In the genomic region with DNA sequence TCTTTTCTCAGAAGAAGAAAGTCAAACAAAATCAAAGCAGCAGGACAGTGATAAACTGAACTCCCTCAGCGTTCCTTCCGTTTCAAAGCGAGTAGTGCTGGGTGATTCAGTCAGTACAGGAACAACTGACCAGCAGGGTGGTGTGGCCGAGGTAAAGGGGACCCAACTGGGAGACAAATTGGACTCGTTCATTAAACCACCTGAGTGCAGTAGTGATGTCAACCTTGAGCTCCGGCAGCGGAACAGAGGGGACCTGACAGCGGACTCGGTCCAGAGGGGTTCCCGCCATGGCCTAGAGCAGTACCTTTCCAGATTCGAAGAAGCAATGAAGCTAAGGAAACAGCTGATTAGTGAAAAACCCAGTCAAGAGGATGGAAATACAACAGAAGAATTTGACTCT, we compare ENCODE assay signal across 18 cellular contexts.
"Had no signal": no experiment of that assay in that cellular context is flagged by ENCODE, and none has a peak within 500 bp of the region (broad histone marks: within the 10 kb centered on the region; RNA-seq: fewer than 3 reads in every experiment).

No MANE protein-coding gene starts in this region.

- ATAC-seq: effector memory CD8-positive, alpha-beta T cell; gastroesophageal sphincter; natural killer cell treated with Interleukin-12 subunit alpha and Interleukin-12 subunit beta and Interleukin-15 and Interleukin-18, amount 100 ng/mL, for 72 hours had no signal

- H3K27ac Mint-ChIP-seq: effector memory CD8-positive, alpha-beta T cell; immature natural killer cell; natural killer cell treated with Interleukin-12 subunit alpha and Interleukin-12 subunit beta and Interleukin-15 and Interleukin-18, amount 100 ng/mL, for 72 hours had no signal

- H3K27ac ChIP-seq: esophagus squamous epithelium, gastroesophageal sphincter, left ventricle myocardium inferior, neutrophil, right atrium auricular region had no signal

- H3K36me3 Mint-ChIP-seq: immature natural killer cell; natural killer cell treated with Interleukin-12 subunit alpha and Interleukin-12 subunit beta and Interleukin-15 and Interleukin-18, amount 100 ng/mL, for 72 hours had no signal

- H3K4me3 ChIP-seq: esophagus squamous epithelium, gastroesophageal sphincter, left ventricle myocardium inferior, lung, right atrium auricular region had no signal

- DNase-seq: cortex of kidney; effector memory CD8-positive, alpha-beta T cell; esophagus squamous epithelium; glutamatergic neuron; immature natural killer cell; left ventricle myocardium inferior; mesenchymal stem cell; midbrain; posterior cingulate gyrus; small intestine; stimulated activated CD4-positive, alpha-beta T cell treated with anti-CD3 and anti-CD28 coated beads, Interleukin-12 subunit alpha, Interleukin-12 subunit beta, amount 100 ng/mL, for 4 hours; stimulated activated naive CD4-positive, alpha-beta T cell treated with Interleukin-2 at 50 U/mL for 16 hours; trophoblast cell had no signal

- H3K9me3 ChIP-seq: esophagus squamous epithelium, gastroesophageal sphincter, left ventricle myocardium inferior, neutrophil, right atrium auricular region had no signal

- H3K27me3 ChIP-seq: esophagus squamous epithelium, gastroesophageal sphincter, neutrophil, right atrium auricular region had no signal

- H3K27me3 Mint-ChIP-seq: effector memory CD8-positive, alpha-beta T cell; natural killer cell treated with Interleukin-12 subunit alpha and Interleukin-12 subunit beta and Interleukin-15 and Interleukin-18, amount 100 ng/mL, for 72 hours had no signal

- H3K4me3 Mint-ChIP-seq: effector memory CD8-positive, alpha-beta T cell; immature natural killer cell; natural killer cell treated with Interleukin-12 subunit alpha and Interleukin-12 subunit beta and Interleukin-15 and Interleukin-18, amount 100 ng/mL, for 72 hours had no signal

- H3K9me3 Mint-ChIP-seq: effector memory CD8-positive, alpha-beta T cell; immature natural killer cell; natural killer cell treated with Interleukin-12 subunit alpha and Interleukin-12 subunit beta and Interleukin-15 and Interleukin-18, amount 100 ng/mL, for 72 hours had no signal
